In the genomic region with DNA sequence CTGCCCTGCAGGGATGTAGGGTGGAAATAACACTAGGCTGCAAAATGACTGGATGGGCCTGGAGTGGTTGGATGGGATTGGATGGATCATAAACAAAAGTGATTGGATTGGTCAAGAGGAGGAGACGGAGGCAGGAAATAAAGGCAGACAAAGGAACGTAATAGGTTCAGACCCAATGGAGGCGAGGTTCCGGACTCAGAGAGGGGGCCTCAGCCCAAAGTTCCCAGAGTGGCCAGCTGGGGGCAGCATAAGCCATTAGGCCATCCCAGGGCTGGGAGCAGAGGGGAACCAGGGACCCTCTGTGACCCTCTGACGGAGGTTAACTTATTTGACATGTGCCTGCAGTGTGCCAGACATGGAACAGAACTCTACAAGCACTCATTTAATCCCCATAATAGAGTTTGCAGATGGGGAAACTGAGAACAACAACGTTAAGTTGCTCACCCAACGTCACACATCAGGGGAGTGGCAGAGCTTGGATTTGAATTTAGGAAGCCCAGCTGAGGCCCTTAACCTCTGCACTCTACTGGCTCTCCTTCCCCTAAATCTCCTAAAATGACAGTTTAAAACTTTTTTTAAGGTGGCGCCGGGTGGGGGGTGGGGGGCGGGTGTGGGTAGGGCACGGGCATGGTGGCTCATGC, we compare ENCODE assay signal across 8 cellular contexts. TPM values are rescaled to one million over a fixed set of nuclear protein-coding genes. Genes with fewer than 3 reads are reported as not detected.
A peak's percentile ranks its signal among the peaks of the same experiment; 100 is the strongest.
DNase-seq lines count a peak whose midpoint lies in the region; ATAC-seq, FAIRE-seq and TF ChIP-seq lines count a peak whose summit lies in the region.

No MANE protein-coding gene starts in this region.

- in situ Hi-C loops in GM13976 (cut with MboI; ENCODE audit: low sequenced_read_pairs, unreplicated experiment) = no loop called here

- no peaks in the 10 kb centered on the region for H3K36me3 Mint-ChIP-seq in activated naive CD4-positive, alpha-beta T cell treated with anti-CD3 and anti-CD28 coated beads, Interleukin-2, amount 50 U/mL, for 72 hours

- no peak overlapping the region for H2AFZ ChIP-seq in SK-N-SH (ENCODE audit: low read depth)

- WGBS in SK-N-SH (ENCODE audit: low lambda C conversion rate) = 74% methylated on average over 11 of the region's 11 CpGs

- intact Hi-C loops in left cardiac atrium (cut with DNase I) = loop anchor here in 1 of 2 donors (2.0 kb wide), 1 partner anchor 63 kb away; no protein-coding TSS in a partner anchor

- no peaks in the 10 kb centered on the region for H3K27me3 ChIP-seq in SK-N-SH (ENCODE audit: insufficient read depth)

- no peak for TF ChIP-seq EP300 in SK-N-SH (IDR thresholded peaks at IDR 0.05; ENCODE audit: borderline replicate concordance in 1 of 2, low read depth in 1 of 2, low read length in 1 of 2)

- H3K27ac ChIP-seq in SK-N-SH (ENCODE audit: low read depth in 2 of 2, low read length in 1 of 2) = no peak overlapping the region

- no peak overlapping the region for H3K4me3 ChIP-seq in SK-N-SH (ENCODE audit: low read depth in 2 of 2, low read length in 1 of 2)

- no peaks in the 10 kb centered on the region for H3K9me2 ChIP-seq in SK-N-SH

- H3K4me2 ChIP-seq in SK-N-SH = no peak overlapping the region

- TF ChIP-seq RAD21 in SK-N-SH (IDR thresholded peaks at IDR 0.05; ENCODE audit: low read length) = peak; percentile 71

- FAIRE-seq in HTR-8/SVneo (lab: Jason Lieb, UNC) = no peak

- DNase-seq in GM13976 (ENCODE audit: low spot score) (peak; percentile 85), SK-N-SH (peak; percentile 80), left cardiac atrium (peak; percentile 51), DMS79 (lab: John Stamatoyannopoulos, UW) (no peak), HTR-8/SVneo (ENCODE audit: insufficient read length, low spot score) (no peak)
- peak; percentile 70 to 83 for DNase-seq in activated naive CD4-positive, alpha-beta T cell treated with anti-CD3 and anti-CD28 coated beads, Interleukin-2, amount 50 U/mL, for 72 hours (ENCODE audit: low spot score in 2 of 2)
- peak; percentile 74 for DNase-seq in stimulated activated CD4-positive, alpha-beta T cell treated with anti-CD3 and anti-CD28 coated beads, Interleukin-12 subunit alpha, Interleukin-12 subunit beta, amount 100 ng/mL, for 4 hours

- no peak overlapping the region for H3K9ac ChIP-seq in SK-N-SH

- no peak overlapping the region for H3K27ac Mint-ChIP-seq in activated naive CD4-positive, alpha-beta T cell treated with anti-CD3 and anti-CD28 coated beads, Interleukin-2, amount 50 U/mL, for 72 hours

- peak; percentile 94 to 96 for ATAC-seq in activated naive CD4-positive, alpha-beta T cell treated with anti-CD3 and anti-CD28 coated beads, Interleukin-2, amount 50 U/mL, for 72 hours
- peak; percentile 74 to 81 for ATAC-seq in left cardiac atrium
- no peak for ATAC-seq in HG03025 (IDR thresholded peaks at IDR 0.05; ENCODE audit: low FRiP score, unreplicated experiment)

- H3K36me3 ChIP-seq in SK-N-SH (replicated peaks in 1 of 2; ENCODE audit: control insufficient read depth in 1 of 2, insufficient read depth in 2 of 2, low read length in 1 of 2) = no peaks in the 10 kb centered on the region

- POLR2A ChIA-PET in SK-N-SH (lab: Yijun Ruan, JAX) = no interaction called here

- CTCF ChIA-PET in SK-N-SH (lab: Yijun Ruan, JAX) = interaction anchor here (0.6 to 5.1 kb wide), 21 partner anchors 7 to 235 kb away, joined by 3 to 46 read pairs (median 4); partner anchors contain the start of genes B3GNT3, MAP1S, RPL18A and UNC13A

- H3K79me2 ChIP-seq in SK-N-SH (ENCODE audit: insufficient read depth) = no peaks in the 10 kb centered on the region

- H3K9me3 Mint-ChIP-seq in activated naive CD4-positive, alpha-beta T cell treated with anti-CD3 and anti-CD28 coated beads, Interleukin-2, amount 50 U/mL, for 72 hours = no peaks in the 10 kb centered on the region

- no peaks in the 10 kb centered on the region for H3K9me3 ChIP-seq in SK-N-SH

- TF ChIP-seq CTCF in GM13976 (IDR thresholded peaks at IDR 0.05; ENCODE audit: borderline replicate concordance, control extremely low read depth, extremely low read depth, insufficient read depth, missing control alignments) = peak; percentile 77
- peak; percentile 78 for TF ChIP-seq CTCF in SK-N-SH (IDR thresholded peaks at IDR 0.05)

- H3K4me1 ChIP-seq in SK-N-SH (ENCODE audit: control insufficient read depth in 1 of 2, insufficient read depth in 2 of 2, low read depth in 1 of 2, low read length in 1 of 2) = no peaks in the 10 kb centered on the region; a peak in 1 of 4 replicates

- H4K20me1 ChIP-seq in SK-N-SH (ENCODE audit: insufficient read depth) = no peaks in the 10 kb centered on the region

- H3F3A ChIP-seq in SK-N-SH (replicated peaks; ENCODE audit: insufficient read depth) = no peaks in the 10 kb centered on the region

TF ChIP-seq in SK-N-SH, 30 proteins besides CTCF, POLR2A, EP300 and RAD21:
- TF ChIP-seq SMC3 (IDR thresholded peaks at IDR 0.05; ENCODE audit: low read depth, low read length) (peak; percentile 77), FOSL2 (IDR thresholded peaks at IDR 0.05; ENCODE audit: borderline replicate concordance, low read depth) (no peak)
TF ChIP-seq in SK-N-SH: peak in this region for 1.

RNA-seq across cellular contexts. Expression of gene MAP1S, which starts 15.3 kb away (rescaled TPM):
- 7.8 and 18.4 TPM in 2 replicates for polyA plus RNA-seq in SK-N-SH (2012; rRNA removed)
- polyA plus RNA-seq in SK-N-SH (2012; cell fraction: cytosol; rRNA removed) = 4.9 and 9.1 TPM in 2 replicates
- 24.7 and 42.3 TPM in 2 replicates for polyA plus RNA-seq in SK-N-SH (2012; cell fraction: nucleus; rRNA removed)
- 10 to 100 TPM; 57.8 to 65.8 TPM for total RNA-seq in activated naive CD4-positive, alpha-beta T cell treated with anti-CD3 and anti-CD28 coated beads, Interleukin-2, amount 50 U/mL, for 72 hours
- 10 to 100 TPM; 33.6 to 40.8 TPM for total RNA-seq in left cardiac atrium

RNA-seq across cellular contexts. Expression of gene UNC13A, which starts 15.8 kb away (rescaled TPM):
- 0.32 and 0.38 TPM in 2 replicates for polyA plus RNA-seq in SK-N-SH (2012; rRNA removed)
- 0.17 and 0.45 TPM in 2 replicates for polyA plus RNA-seq in SK-N-SH (2012; cell fraction: cytosol; rRNA removed)
- polyA plus RNA-seq in SK-N-SH (2012; cell fraction: nucleus; rRNA removed) = 0.93 and 1.2 TPM in 2 replicates
- total RNA-seq in activated naive CD4-positive, alpha-beta T cell treated with anti-CD3 and anti-CD28 coated beads, Interleukin-2, amount 50 U/mL, for 72 hours = under 1 TPM; 0.04 to 0.20 TPM
- total RNA-seq in left cardiac atrium = under 1 TPM; 0.03 to 0.16 TPM

RNA-seq across cellular contexts. Expression of gene FCHO1, which starts 47.3 kb away (rescaled TPM):
- 0.19 and 0.71 TPM in 2 replicates for polyA plus RNA-seq in SK-N-SH (2012; rRNA removed)
- polyA plus RNA-seq in SK-N-SH (2012; cell fraction: cytosol; rRNA removed) = 0.04 and 0.16 TPM in 2 replicates
- 0.75 and 1.4 TPM in 2 replicates for polyA plus RNA-seq in SK-N-SH (2012; cell fraction: nucleus; rRNA removed)
- 10 to 100 TPM; 62.0 to 81.4 TPM for total RNA-seq in activated naive CD4-positive, alpha-beta T cell treated with anti-CD3 and anti-CD28 coated beads, Interleukin-2, amount 50 U/mL, for 72 hours
- 1 to 10 TPM; 1.5 to 1.8 TPM for total RNA-seq in left cardiac atrium

Comparison
In these comparisons a context has a peak if more than half of its experiments do, and no peak if none do; other contexts are left out.
1. DNase-seq: peak in GM13976 (single experiment), SK-N-SH (single experiment), activated naive CD4-positive, alpha-beta T cell treated with anti-CD3 and anti-CD28 coated beads, Interleukin-2, amount 50 U/mL, for 72 hours (2 of 2), left cardiac atrium (single experiment) and stimulated activated CD4-positive, alpha-beta T cell treated with anti-CD3 and anti-CD28 coated beads, Interleukin-12 subunit alpha, Interleukin-12 subunit beta, amount 100 ng/mL, for 4 hours (single experiment); none in DMS79 (single experiment) and HTR-8/SVneo (single experiment).
2. RNA of gene FCHO1, which starts 47.3 kb away (total RNA-seq): 62.0 to 81.4 TPM in activated naive CD4-positive, alpha-beta T cell treated with anti-CD3 and anti-CD28 coated beads, Interleukin-2, amount 50 U/mL, for 72 hours; 1.5 to 1.8 TPM in left cardiac atrium; every median in the first group is over 10 times any median in the second.